ENCODE assay signal across 4 cellular contexts in the genomic region with DNA sequence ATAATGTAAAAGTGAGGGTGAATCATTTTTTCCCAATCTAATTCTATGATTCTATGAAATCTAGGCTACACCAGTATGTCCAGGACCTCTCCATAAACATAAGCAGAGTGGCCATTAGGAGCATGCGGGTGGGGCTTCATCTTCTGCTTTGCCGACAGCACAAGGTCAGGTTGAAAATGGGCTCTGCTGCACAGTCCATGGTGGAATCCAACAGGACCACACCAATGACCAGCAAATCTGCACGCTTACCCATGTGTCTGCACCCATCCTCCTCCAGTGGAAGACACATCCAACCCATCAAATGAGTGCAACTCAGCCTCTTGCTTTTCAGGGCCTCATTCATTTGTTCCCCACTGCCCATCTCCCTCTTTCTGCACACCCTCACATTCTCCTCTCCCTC. TPM values are rescaled to one million over a fixed set of nuclear protein-coding genes. Genes with fewer than 3 reads are reported as not detected.
"Had no signal": no experiment of that assay in that cellular context is flagged by ENCODE, and none has a peak within 500 bp of the region (broad histone marks: within the 10 kb centered on the region; RNA-seq: fewer than 3 reads in every experiment).

No MANE protein-coding gene starts in this region.

- ATAC-seq: GM12878 had no signal

- DNase-seq: GDM1, GF-D8 had no signal

RNA-seq across cellular contexts. Expression of a gene that starts 43.3 kb away (rescaled TPM):
- total RNA-seq: G401, GM12878 had no signal
- polyA plus RNA-seq: GM12878 had no signal
